Comparison of ENCODE assay signal across 29 cellular contexts in genomic region chr4:6348408-6348807, GRCh38.
"Had no signal": no experiment of that assay in that cellular context is flagged by ENCODE, and none has a peak within 500 bp of the region (broad histone marks: within the 10 kb centered on the region; RNA-seq: fewer than 3 reads in every experiment).

No MANE protein-coding gene starts in this region.

- H3K4me3 ChIP-seq: neural progenitor cell, ovary, prostate gland, right lobe of liver, sigmoid colon, stomach, thoracic aorta, thyroid gland, tibial nerve, upper lobe of right lung, vagina had no signal

- H2AFZ ChIP-seq: neural progenitor cell, parathyroid adenoma had no signal

- H3K4me2 ChIP-seq: neural progenitor cell had no signal

- H3K9me3 ChIP-seq: neutrophil, ovary, prostate gland, right lobe of liver, sigmoid colon, stomach, thoracic aorta, thyroid gland, upper lobe of right lung, vagina had no signal

- H3K79me2 ChIP-seq: parathyroid adenoma had no signal

- ATAC-seq: naive thymus-derived CD4-positive, alpha-beta T cell; natural killer cell; right cardiac atrium; right lobe of liver; stimulated activated effector memory CD8-positive, alpha-beta T cell treated with anti-CD3 and anti-CD28 coated beads, Interleukin-12 subunit alpha, Interleukin-12 subunit beta, amount 100 ng/mL, for 72 hours; stimulated activated naive B cell treated with anti-CD40 and anti-IgM and Interleukin-4, amounts not matched to agents 10 μg/mL and 1 μg/mL and 100 μg/mL, for 72 hours; upper lobe of right lung had no signal

- H3K4me3 Mint-ChIP-seq: naive thymus-derived CD4-positive, alpha-beta T cell; natural killer cell; nephron; neural progenitor cell; stimulated activated effector memory CD8-positive, alpha-beta T cell treated with anti-CD3 and anti-CD28 coated beads, Interleukin-12 subunit alpha, Interleukin-12 subunit beta, amount 100 ng/mL, for 72 hours; stimulated activated naive B cell treated with anti-CD40 and anti-IgM and Interleukin-4, amounts not matched to agents 10 μg/mL and 1 μg/mL and 100 μg/mL, for 72 hours; stimulated activated naive CD8-positive, alpha-beta T cell treated with anti-CD3 and anti-CD28 coated beads, Interleukin-15, Interleukin-2, amounts not matched to agents 100 ng/mL and 50 ng/mL, for 24 hours; type B pancreatic cell had no signal

- H3K27ac ChIP-seq: neural progenitor cell, neutrophil, ovary, parathyroid adenoma, prostate gland, right lobe of liver, sigmoid colon, stomach, thoracic aorta, thyroid gland, tibial nerve, upper lobe of right lung, vagina had no signal

- H3K27me3 ChIP-seq: neural progenitor cell, neutrophil, ovary, right lobe of liver, thyroid gland, vagina had no signal

- H3K36me3 Mint-ChIP-seq: naive thymus-derived CD4-positive, alpha-beta T cell; natural killer cell; stimulated activated effector memory CD8-positive, alpha-beta T cell treated with anti-CD3 and anti-CD28 coated beads, Interleukin-12 subunit alpha, Interleukin-12 subunit beta, amount 100 ng/mL, for 72 hours; stimulated activated naive B cell treated with anti-CD40 and anti-IgM and Interleukin-4, amounts not matched to agents 10 μg/mL and 1 μg/mL and 100 μg/mL, for 72 hours; type B pancreatic cell had no signal

- H3K27ac Mint-ChIP-seq: naive thymus-derived CD4-positive, alpha-beta T cell; natural killer cell; nephron; neural progenitor cell; stimulated activated effector memory CD8-positive, alpha-beta T cell treated with anti-CD3 and anti-CD28 coated beads, Interleukin-12 subunit alpha, Interleukin-12 subunit beta, amount 100 ng/mL, for 72 hours; stimulated activated naive B cell treated with anti-CD40 and anti-IgM and Interleukin-4, amounts not matched to agents 10 μg/mL and 1 μg/mL and 100 μg/mL, for 72 hours; stimulated activated naive CD8-positive, alpha-beta T cell treated with anti-CD3 and anti-CD28 coated beads, Interleukin-15, Interleukin-2, amounts not matched to agents 100 ng/mL and 50 ng/mL, for 24 hours; type B pancreatic cell had no signal

- H3K9me3 Mint-ChIP-seq: natural killer cell; nephron; stimulated activated effector memory CD8-positive, alpha-beta T cell treated with anti-CD3 and anti-CD28 coated beads, Interleukin-12 subunit alpha, Interleukin-12 subunit beta, amount 100 ng/mL, for 72 hours; stimulated activated naive CD8-positive, alpha-beta T cell treated with anti-CD3 and anti-CD28 coated beads, Interleukin-15, Interleukin-2, amounts not matched to agents 100 ng/mL and 50 ng/mL, for 24 hours; type B pancreatic cell had no signal

- DNase-seq: naive thymus-derived CD4-positive, alpha-beta T cell; natural killer cell; nucleus accumbens; ovary; retina; right lobe of liver; sigmoid colon; small intestine; stimulated activated CD4-positive, alpha-beta T cell treated with anti-CD3 and anti-CD28 coated beads, Interleukin-15, amount 100 ng/mL, for 24 hours; stimulated activated CD4-positive, alpha-beta T cell treated with anti-CD3 and anti-CD28 coated beads, Interleukin-2, amount 100 ng/mL, for 24 hours; stimulated activated CD4-positive, alpha-beta T cell treated with anti-CD3 and anti-CD28 coated beads, Interleukin-2, amount 100 ng/mL, for 48 hours; stimulated activated CD4-positive, alpha-beta T cell treated with anti-CD3 and anti-CD28 coated beads, Interleukin-4, amount 100 ng/mL, for 24 hours; stimulated activated naive B cell treated with anti-CD40 and anti-IgM and Interleukin-4, amounts not matched to agents 10 μg/mL and 1 μg/mL and 100 μg/mL, for 72 hours; stimulated activated naive CD4-positive, alpha-beta T cell treated with Interleukin-2 at 50 U/mL for 16 hours; stomach; thyroid gland; upper lobe of right lung had no signal

- H3K36me3 ChIP-seq: neural progenitor cell, neutrophil, ovary, prostate gland, right lobe of liver, sigmoid colon, stomach, thoracic aorta, thyroid gland, tibial nerve, upper lobe of right lung, vagina had no signal

- H3K9ac ChIP-seq: neural progenitor cell, parathyroid adenoma had no signal

- H3K4me1 ChIP-seq: parathyroid adenoma, prostate gland, right lobe of liver, sigmoid colon, stomach, thyroid gland, upper lobe of right lung, vagina had no signal

- H3K4me1 Mint-ChIP-seq: naive thymus-derived CD4-positive, alpha-beta T cell; stimulated activated naive B cell treated with anti-CD40 and anti-IgM and Interleukin-4, amounts not matched to agents 10 μg/mL and 1 μg/mL and 100 μg/mL, for 72 hours had no signal
